ENCODE assay signal across 8 cellular contexts in the genomic region with DNA sequence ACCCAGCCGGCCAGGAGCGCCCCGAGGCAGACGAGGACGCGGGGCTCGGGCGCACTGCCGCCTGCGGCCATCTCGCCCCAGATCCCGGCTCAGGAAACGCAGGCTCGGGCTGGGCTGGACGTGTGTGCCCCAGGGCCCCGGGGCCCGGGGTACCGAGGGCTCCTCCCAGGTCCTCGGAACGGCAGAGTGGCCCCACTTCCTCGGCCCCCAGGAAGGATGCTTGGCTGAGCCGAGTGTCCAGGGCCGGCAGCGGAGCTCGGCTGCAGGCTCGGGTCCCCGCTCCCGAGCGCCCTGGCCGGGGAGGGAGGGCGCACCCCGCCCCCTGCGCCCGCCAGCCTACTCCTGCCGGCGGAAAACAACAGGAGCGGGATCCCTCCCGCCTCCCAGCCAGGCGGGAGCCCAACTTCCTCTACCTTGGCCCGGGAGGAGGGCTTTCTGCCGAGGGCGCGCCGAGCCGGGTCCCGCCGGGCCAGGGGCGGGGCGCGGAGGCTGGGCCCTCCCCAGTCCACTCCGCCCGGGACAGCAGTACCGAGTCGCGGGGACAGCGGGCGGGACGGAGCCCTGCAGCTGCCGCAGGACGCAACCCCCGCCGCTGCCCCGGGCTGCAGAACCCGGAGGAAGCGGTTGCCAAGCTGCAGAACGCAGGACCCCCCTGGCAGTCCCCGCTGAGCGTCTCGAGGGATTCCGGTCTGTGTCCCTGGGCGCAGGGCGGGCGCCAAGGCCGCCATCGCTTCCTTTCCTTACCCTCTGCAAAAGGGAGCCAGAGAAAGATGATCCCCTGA. TPM values are rescaled to one million over a fixed set of nuclear protein-coding genes. Genes with fewer than 3 reads are reported as not detected.
A peak's percentile ranks its signal among the peaks of the same experiment; 100 is the strongest.
DNase-seq lines count a peak whose midpoint lies in the region; ATAC-seq and TF ChIP-seq lines count a peak whose summit lies in the region.

A gene with protein sequence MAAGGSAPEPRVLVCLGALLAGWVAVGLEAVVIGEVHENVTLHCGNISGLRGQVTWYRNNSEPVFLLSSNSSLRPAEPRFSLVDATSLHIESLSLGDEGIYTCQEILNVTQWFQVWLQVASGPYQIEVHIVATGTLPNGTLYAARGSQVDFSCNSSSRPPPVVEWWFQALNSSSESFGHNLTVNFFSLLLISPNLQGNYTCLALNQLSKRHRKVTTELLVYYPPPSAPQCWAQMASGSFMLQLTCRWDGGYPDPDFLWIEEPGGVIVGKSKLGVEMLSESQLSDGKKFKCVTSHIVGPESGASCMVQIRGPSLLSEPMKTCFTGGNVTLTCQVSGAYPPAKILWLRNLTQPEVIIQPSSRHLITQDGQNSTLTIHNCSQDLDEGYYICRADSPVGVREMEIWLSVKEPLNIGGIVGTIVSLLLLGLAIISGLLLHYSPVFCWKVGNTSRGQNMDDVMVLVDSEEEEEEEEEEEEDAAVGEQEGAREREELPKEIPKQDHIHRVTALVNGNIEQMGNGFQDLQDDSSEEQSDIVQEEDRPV (minus strand): TSS at position 411 of the 782 bp plus-strand sequence. CDS start 340 bp downstream, at position 71.

- H2AK5ac ChIP-seq in IMR-90 (ENCODE audit: low read depth, low read length): peak within 1 kb of the TSS; percentile 43; the same call in 1 of the 2 replicates

- H3K4me3 ChIP-seq in IMR-90 (ENCODE audit: insufficient read depth, low read depth, low read length) (peak within 1 kb of the TSS; percentile 69), hepatocyte (peak within 1 kb of the TSS; percentile 93), prostate gland (peak within 1 kb of the TSS; percentile 66 to 81)

- H3K4me1 ChIP-seq in IMR-90 (ENCODE audit: control insufficient read depth, insufficient read depth, low read length) (0 out of 2 replicates have a peak, but pooled peaks cover 2% of the 10 kb centered on the region), hepatocyte (ENCODE audit: insufficient read depth) (peaks cover 6% of the 10 kb centered on the region), prostate gland (replicated peaks) (no peaks in the 10 kb centered on the region)

- peak; percentile 35 for DNase-seq in NCI-H1694 treated with DMSO at 0.1 percent for 48 hours (lab: John Stamatoyannopoulos, UW)
- DNase-seq in NCI-H1694 (lab: John Stamatoyannopoulos, UW): no peak
- DNase-seq in IMR-90: peak; percentile 53
- peak; percentile 50 for DNase-seq in SHP77 treated with DMSO at 0.1 percent for 48 hours (lab: John Stamatoyannopoulos, UW)
- DNase-seq in hepatocyte (ENCODE audit: low spot score): peak; percentile 84
- peak; percentile 70 for DNase-seq in prostate gland (ENCODE audit: low spot score)

- peak within 1 kb of the TSS; percentile 44 for H3K23ac ChIP-seq in IMR-90 (ENCODE audit: low read depth, low read length)

- H3K18ac ChIP-seq in IMR-90 (ENCODE audit: low read depth, low read length): 0 out of 2 replicates have a peak within 1 kb of the TSS, but pooled peaks have one; percentile 1

- TF ChIP-seq CTCF in IMR-90 (conservative IDR thresholded peaks at IDR 0.05; ENCODE audit: low read depth, low read length) (no peak), brain (conservative IDR thresholded peaks at IDR 0.05) (no peak), hepatocyte (IDR thresholded peaks at IDR 0.05; ENCODE audit: poor library complexity) (no peak), prostate gland (IDR thresholded peaks at IDR 0.05) (peak in 1 of 4 experiments; percentile 8)

- H4K20me1 ChIP-seq in IMR-90 (ENCODE audit: insufficient read depth, low read length): no peaks in the 10 kb centered on the region
- H4K20me1 ChIP-seq in hepatocyte (ENCODE audit: insufficient read depth, poor library complexity, severe bottlenecking): no peaks in the 10 kb centered on the region

- peak within 1 kb of the TSS; percentile 58 for H2AK9ac ChIP-seq in IMR-90 (replicated peaks; ENCODE audit: low read depth, low read length, poor library complexity)

- intact Hi-C loops in IMR-90 (cut with micrococcal nuclease) (loop anchor here (5.0 kb wide), 1 partner anchor 226 kb away; no protein-coding TSS in a partner anchor), prostate gland (cut with DNase I) (loop anchor here (5.0 kb wide), 1 partner anchor 41 kb away; a partner anchor contains a TSS)

- peak within 1 kb of the TSS; percentile 16 for H2BK120ac ChIP-seq in IMR-90 (ENCODE audit: low read depth, low read length)

- peak within 1 kb of the TSS; percentile 31 to 41; a peak in 2 of 4 replicates for H4K8ac ChIP-seq in IMR-90 (ENCODE audit: low read depth in 2 of 2, low read length in 2 of 2)

- no peaks in the 10 kb centered on the region for H3K36me3 Mint-ChIP-seq in brain

- H3K27me3 ChIP-seq in IMR-90 (ENCODE audit: control insufficient read depth, insufficient read depth, low read length) (no peaks in the 10 kb centered on the region), hepatocyte (no peaks in the 10 kb centered on the region), prostate gland (replicated peaks; ENCODE audit: insufficient read depth) (no peaks in the 10 kb centered on the region)

- H3K79me1 ChIP-seq in IMR-90 (ENCODE audit: low read depth in 1 of 2, low read length in 2 of 2): peaks cover 0 to 12% of the 10 kb centered on the region in 2 experiments; a peak in 1 of 4 replicates

- H2BK20ac ChIP-seq in IMR-90 (ENCODE audit: low read depth, low read length): no peak within 1 kb of the TSS

- no peak within 1 kb of the TSS for H4K5ac ChIP-seq in IMR-90 (ENCODE audit: low read depth, low read length)

- no peaks in the 10 kb centered on the region for H3K9me3 Mint-ChIP-seq in brain

- H3K56ac ChIP-seq in IMR-90 (ENCODE audit: extremely low read depth, insufficient read depth, low read length): peak within 1 kb of the TSS; percentile 36

- H3K27ac Mint-ChIP-seq in brain: peak within 1 kb of the TSS; percentile 74 to 93 (median 86)

- H2BK15ac ChIP-seq in IMR-90 (ENCODE audit: low read depth, low read length): no peak within 1 kb of the TSS

- CTCF ChIA-PET in IMR-90 (lab: Yijun Ruan, JAX): interaction anchor here (0.6 to 1.7 kb wide), 3 partner anchors 18 to 1688 kb away, joined by 3 to 4 read pairs (median 4); no protein-coding TSS in a partner anchor

- H3K4me3 Mint-ChIP-seq in brain: peak within 1 kb of the TSS; percentile 92 to 98 (median 94)

- peaks cover 11% of the 10 kb centered on the region for H3K4me1 Mint-ChIP-seq in brain

- peak within 1 kb of the TSS; percentile 73 for H3K4ac ChIP-seq in IMR-90 (ENCODE audit: low read depth, low read length)

- H3K9me3 ChIP-seq in IMR-90 (ENCODE audit: control insufficient read depth, insufficient read depth, low read length) (no peaks in the 10 kb centered on the region), hepatocyte (ENCODE audit: low read depth) (no peaks in the 10 kb centered on the region), prostate gland (no peaks in the 10 kb centered on the region)

- H2BK5ac ChIP-seq in IMR-90 (ENCODE audit: low read depth, low read length, poor library complexity, severe bottlenecking): peak within 1 kb of the TSS; percentile 3

- dilution Hi-C loops in IMR-90 (cut with HindIII; ENCODE audit: low sequenced_read_pairs, unreplicated experiment): no loop called here

- BruUV-seq in IMR-90 (replicated peaks; lab: Mats Ljungman, UMichigan): no TSS peak

- peak within 1 kb of the TSS; percentile 50 for H3K14ac ChIP-seq in IMR-90 (replicated peaks; ENCODE audit: low read depth, low read length)

- peak; percentile 94 for ATAC-seq in IMR-90 (ENCODE audit: low read depth)
- no peak for ATAC-seq in GM18861 (IDR thresholded peaks at IDR 0.05; ENCODE audit: unreplicated experiment)

- H3K9me2 ChIP-seq in hepatocyte (replicated peaks; ENCODE audit: insufficient read depth): no peaks in the 10 kb centered on the region

- H3K27ac ChIP-seq in IMR-90 (ENCODE audit: insufficient read depth, low read length) (peak within 1 kb of the TSS; percentile 68), hepatocyte (peak within 1 kb of the TSS; percentile 89), prostate gland (peak within 1 kb of the TSS; percentile 83 to 89)

- H3K36me3 ChIP-seq in IMR-90 (ENCODE audit: control insufficient read depth, insufficient read depth, low read length): no peaks in the 10 kb centered on the region
- no peaks in the 10 kb centered on the region for H3K36me3 ChIP-seq in hepatocyte (replicated peaks; ENCODE audit: insufficient read depth, low read depth)
- H3K36me3 ChIP-seq in prostate gland: no peaks in the 10 kb centered on the region

- H2AFZ ChIP-seq in IMR-90 (replicated peaks; ENCODE audit: low read length, poor library complexity) (peak within 1 kb of the TSS; percentile 98), hepatocyte (peak within 1 kb of the TSS; percentile 98)

- H3K79me2 ChIP-seq in hepatocyte: peaks cover 8% of the 10 kb centered on the region

- no peaks in the 10 kb centered on the region for H3K9me1 ChIP-seq in IMR-90 (ENCODE audit: insufficient read depth, low read length)

- peaks cover 15% of the 10 kb centered on the region for H3K27me3 Mint-ChIP-seq in brain

- TF ChIP-seq POLR2A in IMR-90 (IDR thresholded peaks at IDR 0.05; ENCODE audit: low read depth, low read length) (no peak), prostate gland (IDR thresholded peaks at IDR 0.05) (peak; percentile 81)

- WGBS in IMR-90 (ENCODE audit: extremely low coverage in 2 of 2, insufficient read length in 1 of 2), 2 experiments: 0% methylated on average over 29 of the region's 75 CpGs; no CpG with 5 or more reads in 1 of the 2 experiments
- WGBS in hepatocyte (ENCODE audit: low lambda C conversion rate, missing lambda C conversion rate): 1% methylated on average over 55 of the region's 75 CpGs
- WGBS in prostate gland: 0% methylated on average over 47 of the region's 75 CpGs

- POLR2A ChIA-PET in IMR-90 (lab: Charles Lee; ENCODE audit: unreplicated experiment): interaction anchor here (0.7 kb wide), 1 partner anchor 11 kb away, joined by 12 read pairs; no protein-coding TSS in a partner anchor

- no peak for TF ChIP-seq RAD21 in IMR-90 (IDR thresholded peaks at IDR 0.05; ENCODE audit: low read length)

- peak within 1 kb of the TSS; percentile 2; the same call in 1 of the 2 replicates for H4K91ac ChIP-seq in IMR-90 (ENCODE audit: insufficient read depth, low read depth, low read length)

- H3K4me2 ChIP-seq in IMR-90 (ENCODE audit: low read depth, low read length): peak within 1 kb of the TSS; percentile 93
- peak within 1 kb of the TSS; percentile 98 for H3K4me2 ChIP-seq in hepatocyte

- peak within 1 kb of the TSS; percentile 69 for H3K9ac ChIP-seq in IMR-90 (ENCODE audit: low read depth, low read length)

- in situ Hi-C loops in IMR-90 (cut with MboI; ENCODE audit: low sequenced_read_pairs): no loop called here

TF ChIP-seq in IMR-90, 13 proteins besides CTCF, POLR2A, EP300 and RAD21:
- TF ChIP-seq MAZ (IDR thresholded peaks at IDR 0.05; ENCODE audit: borderline replicate concordance, low read depth, low read length): peak; percentile 28; the same call in 1 of the 2 replicates
- no peak for TF ChIP-seq FOS (IDR thresholded peaks at IDR 0.05; ENCODE audit: low read depth, low read length)
TF ChIP-seq in IMR-90: peak in this region for 1.

RNA-seq across cellular contexts. Expression of the gene that starts here (rescaled TPM):
- 10.0 and 17.5 TPM in 2 replicates for total RNA-seq in IMR-90 (2012; rRNA removed)
- polyA plus RNA-seq in IMR-90 (2012; rRNA removed): 5.2 and 5.9 TPM in 2 replicates
- 2.8 and 3.4 TPM in 2 replicates for polyA plus RNA-seq in IMR-90 (2012; cell fraction: cytosol; rRNA removed)
- 6.0 and 12.2 TPM in 2 replicates for polyA plus RNA-seq in IMR-90 (2012; cell fraction: nucleus; rRNA removed; ENCODE audit: low replicate concordance)
- 14.9 TPM for polyA plus RNA-seq in brain (ENCODE audit: insufficient read depth, low read depth, low replicate concordance)
- total RNA-seq in hepatocyte: 21.0 and 22.8 TPM in 2 replicates
- 12.0 and 14.6 TPM in 2 replicates for polyA plus RNA-seq in hepatocyte
- 10 to 100 TPM; 39.8 to 49.5 TPM for total RNA-seq in prostate gland
